8 cellular contexts compared by ENCODE assay signal in the genomic region with DNA sequence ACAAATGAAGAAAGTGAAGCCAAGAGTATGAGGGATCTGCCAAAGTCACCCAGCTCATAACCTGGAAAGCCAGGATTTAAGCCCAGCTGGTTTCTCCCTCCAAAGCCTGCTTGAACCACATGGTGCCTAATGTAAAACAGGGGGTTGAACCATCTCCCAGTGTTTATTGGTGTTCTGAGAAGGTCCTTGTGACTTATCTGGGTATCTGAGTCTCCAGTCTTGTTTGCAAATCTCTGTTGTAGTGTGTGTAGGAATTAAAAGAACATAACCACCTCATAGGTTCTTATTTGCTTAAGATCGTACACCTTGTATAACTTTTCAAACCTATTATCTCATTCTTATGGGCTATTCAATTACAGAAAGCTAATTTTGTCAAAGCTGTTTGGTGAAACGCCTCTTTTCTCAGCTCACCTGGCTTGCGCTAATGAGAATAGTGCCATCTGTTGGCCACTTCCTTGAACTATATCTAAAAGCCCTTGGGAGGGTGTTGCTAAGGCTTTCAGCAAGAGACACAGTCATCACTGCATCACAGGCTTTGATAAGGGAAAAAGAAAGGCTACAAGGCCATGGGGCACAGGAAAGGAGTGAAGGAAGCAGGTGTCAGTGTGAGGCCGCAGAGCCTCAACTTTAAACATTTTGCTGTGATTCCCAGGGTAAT. TPM values are rescaled to one million over a fixed set of nuclear protein-coding genes. Genes with fewer than 3 reads are reported as not detected.
DNase-seq lines count a peak whose midpoint lies in the region; ATAC-seq and TF ChIP-seq lines count a peak whose summit lies in the region.

No MANE protein-coding gene starts in this region.

- peak; percentile 61 for TF ChIP-seq CTCF in progenitor cell of endocrine pancreas (IDR thresholded peaks at IDR 0.05; ENCODE audit: unreplicated experiment)

- H3K4me1 Mint-ChIP-seq in progenitor cell of endocrine pancreas (ENCODE audit: low read depth): peaks cover 2% of the 10 kb centered on the region

- no peak overlapping the region for H3K27ac Mint-ChIP-seq in progenitor cell of endocrine pancreas

- H3K27me3 Mint-ChIP-seq in progenitor cell of endocrine pancreas: no peaks in the 10 kb centered on the region

- no peaks in the 10 kb centered on the region for H3K36me3 Mint-ChIP-seq in progenitor cell of endocrine pancreas (ENCODE audit: insufficient read depth)

- no peak overlapping the region for H3K4me3 Mint-ChIP-seq in progenitor cell of endocrine pancreas (ENCODE audit: low read depth)

- DNase-seq in DMS79 (lab: John Stamatoyannopoulos, UW) (peak; percentile 24), NCI-H526 treated with DMSO at 0.1 percent for 48 hours (lab: John Stamatoyannopoulos, UW) (peak; percentile 22), germinal center (ENCODE audit: low spot score) (peak; percentile 32), progenitor cell of endocrine pancreas (ENCODE audit: low spot score, unreplicated experiment) (no peak)
- peak; percentile 5 for DNase-seq in activated effector memory CD4-positive, alpha-beta T cell treated with Interleukin-2 at 50 U/mL for 16 hours

- ATAC-seq in GM19438 (IDR thresholded peaks at IDR 0.05; ENCODE audit: low read depth, unreplicated experiment): peak; percentile 95
- ATAC-seq in HG03460 (IDR thresholded peaks at IDR 0.05; ENCODE audit: unreplicated experiment): peak; percentile 75
- ATAC-seq in HG03139 (IDR thresholded peaks at IDR 0.05; ENCODE audit: unreplicated experiment): no peak

- peaks cover 8% of the 10 kb centered on the region for H3K9me3 Mint-ChIP-seq in progenitor cell of endocrine pancreas (ENCODE audit: low read depth)

RNA-seq across cellular contexts. Expression of a gene that starts 12.2 kb away (rescaled TPM):
- total RNA-seq in progenitor cell of endocrine pancreas: 7.7 and 7.9 TPM in 2 replicates

RNA-seq across cellular contexts. Expression of a gene that starts 34.0 kb away (rescaled TPM):
- not detected in 2 replicates for total RNA-seq in progenitor cell of endocrine pancreas

RNA-seq across cellular contexts. Expression of a gene that starts 34.4 kb away (rescaled TPM):
- total RNA-seq in progenitor cell of endocrine pancreas: 63.5 and 72.5 TPM in 2 replicates

RNA-seq across cellular contexts. Expression of a gene that starts 54.2 kb away (rescaled TPM):
- 101 and 107 TPM in 2 replicates for total RNA-seq in progenitor cell of endocrine pancreas
